Comparison of ENCODE assay signal across 8 cellular contexts in the genomic region with DNA sequence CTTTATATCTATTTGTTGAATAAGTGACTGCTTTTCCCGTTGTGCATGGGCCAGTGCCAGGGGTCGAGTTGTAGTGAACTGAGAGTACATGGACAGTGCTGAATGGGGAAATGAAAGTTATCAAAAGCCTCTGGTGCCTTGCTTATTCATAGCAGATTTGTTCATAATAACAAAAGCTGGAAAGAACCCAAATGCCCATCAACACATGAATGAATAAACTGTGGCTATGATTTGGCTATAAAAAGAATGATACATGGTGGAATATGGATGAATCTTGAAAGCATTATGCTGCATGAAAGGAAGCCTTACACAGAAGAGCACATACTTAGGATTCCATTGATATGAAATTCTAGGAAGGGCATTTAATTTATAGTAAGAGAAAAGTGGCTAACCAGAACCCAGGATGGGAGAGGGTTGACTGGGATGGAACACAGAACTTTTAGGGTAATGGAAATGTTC.
A peak's percentile ranks its signal among the peaks of the same experiment; 100 is the strongest.
DNase-seq lines count a peak whose midpoint lies in the region; ATAC-seq, FAIRE-seq and TF ChIP-seq lines count a peak whose summit lies in the region.

No MANE protein-coding gene starts in this region.

- ATAC-seq in RWPE2 (ENCODE audit: low read depth) (peak; percentile 72), HG03469 (IDR thresholded peaks at IDR 0.05; ENCODE audit: unreplicated experiment) (no peak)

- H3K27ac ChIP-seq in RWPE2 (ENCODE audit: poor library complexity, severe bottlenecking) (peak overlapping the region; percentile 98), skin epidermis (peak overlapping the region in 15 of 21 experiments; percentile 1 to 68 (median 44))

- no peak for TF ChIP-seq CTCF in RWPE2 (IDR thresholded peaks at IDR 0.05; ENCODE audit: poor library complexity, severe bottlenecking)

- no peaks in the 10 kb centered on the region for H3K27me3 ChIP-seq in RWPE2 (ENCODE audit: insufficient read depth, poor library complexity, severe bottlenecking)

- H3K36me3 ChIP-seq in RWPE2 (ENCODE audit: low read depth) = no peaks in the 10 kb centered on the region; the same call in 1 of the 2 replicates

- H3K9me3 ChIP-seq in RWPE2 (ENCODE audit: severe bottlenecking) = no peaks in the 10 kb centered on the region

- H3K4me3 ChIP-seq in RWPE2 (ENCODE audit: severe bottlenecking) = no peak overlapping the region
- H3K4me3 ChIP-seq in skin epidermis = no peak overlapping the region

- peak; percentile 80 for FAIRE-seq in GM19239 (lab: Jason Lieb, UNC)

- DNase-seq in GM19239 (ENCODE audit: insufficient read length, low spot score) (no peak), RWPE2 (ENCODE audit: low spot score) (no peak), fibroblast of gingiva (ENCODE audit: low read depth) (peak; percentile 75), activated gamma-delta T cell (lab: John Stamatoyannopoulos, UW) (no peak), COR-L47 (lab: John Stamatoyannopoulos, UW) (no peak)
- DNase-seq in activated CD4-positive, CD25-positive, alpha-beta regulatory T cell (lab: John Stamatoyannopoulos, UW) = no peak

- H3K4me1 ChIP-seq in RWPE2 (ENCODE audit: insufficient read depth, poor library complexity, severe bottlenecking) = peaks cover 57% of the 10 kb centered on the region
